In the genomic region with DNA sequence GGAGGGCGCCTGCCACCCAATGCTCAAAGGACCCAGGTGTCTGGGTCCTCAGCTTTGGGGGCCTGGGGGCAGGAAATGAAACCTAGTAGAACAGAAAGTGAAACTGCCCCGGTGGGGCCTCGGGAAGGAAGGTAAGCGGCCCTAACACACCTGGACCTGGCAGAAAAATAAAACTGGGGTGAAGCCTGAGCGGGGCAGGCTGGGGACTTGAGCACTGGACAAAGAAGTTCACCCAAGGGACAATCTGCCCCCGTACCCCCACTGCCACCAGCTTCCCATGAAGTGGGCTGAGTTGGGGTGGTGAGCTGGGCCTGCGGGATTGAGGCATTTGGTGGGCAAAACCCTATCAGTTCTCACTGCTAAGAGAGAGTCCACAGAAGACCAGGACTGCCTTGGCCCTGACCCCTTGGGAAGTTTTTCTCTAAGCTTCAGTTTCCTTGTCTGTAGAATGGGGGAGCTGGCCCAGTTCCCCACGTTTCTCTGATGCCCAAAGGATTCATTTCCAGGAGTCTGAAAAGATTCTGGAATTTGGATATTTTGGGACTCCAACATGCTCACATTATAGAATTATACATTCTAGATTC, we compare ENCODE assay signal across 8 cellular contexts.
DNase-seq lines count a peak whose midpoint lies in the region; ATAC-seq and TF ChIP-seq lines count a peak whose summit lies in the region.

No MANE protein-coding gene starts in this region.

- peak; percentile 68 for DNase-seq in DMS53 treated with DMSO at 0.1 percent for 48 hours (lab: John Stamatoyannopoulos, UW; ENCODE audit: unreplicated experiment)
- DNase-seq in activated naive CD4-positive, alpha-beta T cell treated with anti-CD3 and anti-CD28 coated beads, Interleukin-2, amount 10 ng/mL, durations not matched to agents 7 days and 5 days, result peak; percentile 88
- DNase-seq in iPS DF 6.9 (ENCODE audit: low read depth, low spot score), result no peak
- peak in 2 of 3 donors; percentile 29 to 42 for DNase-seq in stimulated activated CD4-positive, alpha-beta T cell treated with anti-CD3 and anti-CD28 coated beads, TNF-alpha, amount 100 ng/mL, for 1 hour (ENCODE audit: low read depth in 3 of 3, low spot score in 1 of 3)
- DNase-seq in COLO829 (ENCODE audit: low spot score), result no peak
- DNase-seq in putamen (ENCODE audit: low spot score), result no peak

- H3K27ac Mint-ChIP-seq in activated naive CD4-positive, alpha-beta T cell treated with anti-CD3 and anti-CD28 coated beads, Interleukin-2, amount 10 ng/mL, durations not matched to agents 7 days and 5 days, result peak overlapping the region; percentile 97

- H3K9me3 Mint-ChIP-seq in activated naive CD4-positive, alpha-beta T cell treated with anti-CD3 and anti-CD28 coated beads, Interleukin-2, amount 10 ng/mL, durations not matched to agents 7 days and 5 days, result no peaks in the 10 kb centered on the region

- H3K4me2 ChIP-seq in Loucy (ENCODE audit: low read depth, low read length, poor library complexity, severe bottlenecking), result peak overlapping the region; percentile 98

- peaks cover 67% of the 10 kb centered on the region for H3K79me2 ChIP-seq in Loucy (ENCODE audit: insufficient read depth, low read length)

- H3K4me3 Mint-ChIP-seq in activated naive CD4-positive, alpha-beta T cell treated with anti-CD3 and anti-CD28 coated beads, Interleukin-2, amount 10 ng/mL, durations not matched to agents 7 days and 5 days, result peak overlapping the region; percentile 96

- H3K27ac ChIP-seq in iPS DF 6.9 (ENCODE audit: low read length), result no peak overlapping the region

- peaks cover 16% of the 10 kb centered on the region for H3F3A ChIP-seq in Loucy (ENCODE audit: low read depth)

- H3K9me2 ChIP-seq in Loucy (replicated peaks; ENCODE audit: low read depth, low read length), result no peaks in the 10 kb centered on the region

- H3K4me1 ChIP-seq in Loucy (ENCODE audit: insufficient read depth, low read length, poor library complexity, severe bottlenecking), result peaks cover 37% of the 10 kb centered on the region
- H3K4me1 ChIP-seq in iPS DF 6.9 (ENCODE audit: control insufficient read depth, insufficient read depth, low read length), result peaks cover 1% of the 10 kb centered on the region; the same call in 1 of the 2 replicates

- no peaks in the 10 kb centered on the region for H3K9me3 ChIP-seq in Loucy (ENCODE audit: insufficient read depth, low read depth, low read length)
- H3K9me3 ChIP-seq in iPS DF 6.9 (ENCODE audit: control insufficient read depth, insufficient read depth, low read length), result no peaks in the 10 kb centered on the region

- H3K4me1 Mint-ChIP-seq in activated naive CD4-positive, alpha-beta T cell treated with anti-CD3 and anti-CD28 coated beads, Interleukin-2, amount 10 ng/mL, durations not matched to agents 7 days and 5 days, result peaks cover 46% of the 10 kb centered on the region

- H2AFZ ChIP-seq in Loucy (ENCODE audit: low read length), result no peak overlapping the region

- no CpG with 5 or more reads among the region's 8 CpGs for WGBS in iPS DF 6.9 (ENCODE audit: insufficient coverage, insufficient read length)

- TF ChIP-seq CTCF in Loucy (conservative IDR thresholded peaks at IDR 0.05; ENCODE audit: low read length), result no peak

- no peaks in the 10 kb centered on the region for H3K27me3 Mint-ChIP-seq in activated naive CD4-positive, alpha-beta T cell treated with anti-CD3 and anti-CD28 coated beads, Interleukin-2, amount 10 ng/mL, durations not matched to agents 7 days and 5 days

- peaks cover 15% of the 10 kb centered on the region; the same call in 1 of the 2 replicates for H3K36me3 ChIP-seq in Loucy (ENCODE audit: insufficient read depth, low read length)
- no peaks in the 10 kb centered on the region for H3K36me3 ChIP-seq in iPS DF 6.9 (ENCODE audit: control insufficient read depth, insufficient read depth, low read length)

- H3K36me3 Mint-ChIP-seq in activated naive CD4-positive, alpha-beta T cell treated with anti-CD3 and anti-CD28 coated beads, Interleukin-2, amount 10 ng/mL, durations not matched to agents 7 days and 5 days, result peaks cover 51% of the 10 kb centered on the region

- H3K27me3 ChIP-seq in Loucy (ENCODE audit: insufficient read depth, low read length, poor library complexity, severe bottlenecking) (peaks cover 8% of the 10 kb centered on the region), iPS DF 6.9 (ENCODE audit: control insufficient read depth, insufficient read depth, low read length) (no peaks in the 10 kb centered on the region)

- CTCF ChIA-PET in activated naive CD4-positive, alpha-beta T cell treated with anti-CD3 and anti-CD28 coated beads, Interleukin-2, amount 10 ng/mL, durations not matched to agents 7 days and 5 days (lab: Charles Lee), result interaction anchor here (0.7 to 4.0 kb wide), 4 partner anchors 10 to 126 kb away, joined by 3 to 40 read pairs (median 18); no protein-coding TSS in a partner anchor

- H3K4me3 ChIP-seq in Loucy (ENCODE audit: low read length, poor library complexity, severe bottlenecking) (peak overlapping the region; percentile 85), iPS DF 6.9 (ENCODE audit: low read length) (peak overlapping the region; percentile 63; the same call in 1 of the 2 replicates)

- no peak for ATAC-seq in GM21737 (IDR thresholded peaks at IDR 0.05; ENCODE audit: unreplicated experiment)

- peaks cover 38% of the 10 kb centered on the region for H4K20me1 ChIP-seq in Loucy (ENCODE audit: insufficient read depth, low read length, poor library complexity, severe bottlenecking)

- peak overlapping the region; percentile 100 for H3K9ac ChIP-seq in Loucy (ENCODE audit: low read depth, low read length, poor library complexity, severe bottlenecking)

Comparison
In these comparisons a context has a peak if more than half of its experiments do, and no peak if none do; other contexts are left out.
1. DNase-seq: peak in DMS53 treated with DMSO at 0.1 percent for 48 hours (single experiment), activated naive CD4-positive, alpha-beta T cell treated with anti-CD3 and anti-CD28 coated beads, Interleukin-2, amount 10 ng/mL, durations not matched to agents 7 days and 5 days (single experiment) and stimulated activated CD4-positive, alpha-beta T cell treated with anti-CD3 and anti-CD28 coated beads, TNF-alpha, amount 100 ng/mL, for 1 hour (2 of 3); none in iPS DF 6.9 (single experiment), COLO829 (single experiment) and putamen (single experiment).